15 cellular contexts compared by ENCODE assay signal in genomic region chr6:107304421-107305025, GRCh38.
DNase-seq lines count a peak whose midpoint lies in the region; ATAC-seq lines count a peak whose summit lies in the region.
"Had no signal": no experiment of that assay in that cellular context is flagged by ENCODE, and none has a peak within 500 bp of the region (broad histone marks: within the 10 kb centered on the region; RNA-seq: fewer than 3 reads in every experiment).

No MANE protein-coding gene starts in this region.

- peaks cover 13% of the 10 kb centered on the region for H3K4me1 Mint-ChIP-seq in T-helper 17 cell

- H3K27ac Mint-ChIP-seq in T-helper 17 cell = no peak overlapping the region
- H3K27ac Mint-ChIP-seq: activated CD4-positive, alpha-beta T cell treated with anti-CD3 and anti-CD28 coated beads, Interleukin-2, amount 10 ng/mL, durations not matched to agents 24 days and 14 days had no signal

- ATAC-seq in T-helper 17 cell (no peak), GM21360 (IDR thresholded peaks at IDR 0.05; ENCODE audit: unreplicated experiment) (no peak), HG03108 (IDR thresholded peaks at IDR 0.05; ENCODE audit: unreplicated experiment) (no peak)
- ATAC-seq: gastrocnemius medialis, K562 had no signal

- no peaks in the 10 kb centered on the region for H3K9me3 ChIP-seq in T-helper 17 cell (ENCODE audit: control insufficient read depth, low read length, poor library complexity, severe bottlenecking)
- H3K9me3 ChIP-seq: gastrocnemius medialis, psoas muscle, tibial nerve had no signal

- H3K27me3 Mint-ChIP-seq in T-helper 17 cell = no peaks in the 10 kb centered on the region
- H3K27me3 Mint-ChIP-seq: activated CD4-positive, alpha-beta T cell treated with anti-CD3 and anti-CD28 coated beads, Interleukin-2, amount 10 ng/mL, durations not matched to agents 24 days and 14 days had no signal

- no peaks in the 10 kb centered on the region for H3K36me3 Mint-ChIP-seq in T-helper 17 cell (ENCODE audit: low read depth)

- DNase-seq in ELR (ENCODE audit: low read depth) (peak; percentile 75), LHCN-M2 (ENCODE audit: low read depth) (peak; percentile 43), astrocyte of the hippocampus (ENCODE audit: low read depth, low spot score) (peak; percentile 78), T-helper 17 cell (no peak)
- DNase-seq in stimulated activated CD4-positive, alpha-beta T cell treated with anti-CD3 and anti-CD28 coated beads, Interleukin-1b, Interleukin-23, amount 100 ng/mL, for 48 hours = peak; percentile 65
- DNase-seq: activated CD4-positive, alpha-beta T cell treated with anti-CD3 and anti-CD28 coated beads, Interleukin-2, amount 10 ng/mL, durations not matched to agents 24 days and 14 days; dermis blood vessel endothelial cell; gastrocnemius medialis; NCI-H187; NCI-H774; psoas muscle had no signal

- H3K4me3 Mint-ChIP-seq in T-helper 17 cell = no peak overlapping the region
- H3K4me3 Mint-ChIP-seq: activated CD4-positive, alpha-beta T cell treated with anti-CD3 and anti-CD28 coated beads, Interleukin-2, amount 10 ng/mL, durations not matched to agents 24 days and 14 days had no signal

Comparison
In these comparisons a context has a peak if more than half of its experiments do, and no peak if none do; other contexts are left out.
1. DNase-seq: peak in ELR (single experiment), LHCN-M2 (single experiment), astrocyte of the hippocampus (single experiment) and stimulated activated CD4-positive, alpha-beta T cell treated with anti-CD3 and anti-CD28 coated beads, Interleukin-1b, Interleukin-23, amount 100 ng/mL, for 48 hours (single experiment); none in T-helper 17 cell (0 of 3).